16 cellular contexts compared by ENCODE assay signal in genomic region chr1:219790834-219791615, GRCh38.
DNase-seq lines count a peak whose midpoint lies in the region; FAIRE-seq and TF ChIP-seq lines count a peak whose summit lies in the region.
"Had no signal": no experiment of that assay in that cellular context is flagged by ENCODE, and none has a peak within 500 bp of the region (broad histone marks: within the 10 kb centered on the region; RNA-seq: fewer than 3 reads in every experiment).

No MANE protein-coding gene starts in this region.

- DNase-seq in AG10803 (ENCODE audit: low read depth) (peak; percentile 60), LoVo (ENCODE audit: low spot score) (peak; percentile 32), astrocyte of the spinal cord (ENCODE audit: low read depth, low spot score) (peak; percentile 82), kidney tubule cell (ENCODE audit: low spot score) (peak; percentile 33), NCI-H146 treated with DMSO at 0.1 percent for 48 hours (lab: John Stamatoyannopoulos, UW; ENCODE audit: unreplicated experiment) (no peak), GM12891 (ENCODE audit: insufficient read length, low spot score) (no peak), AG08396 (ENCODE audit: low spot score) (no peak), NK-92 (lab: John Stamatoyannopoulos, UW; ENCODE audit: unreplicated experiment) (no peak)
- DNase-seq: activated T-cell treated with anti-CD3 and anti-CD28 coated beads, Interleukin-2, amount 50 U/mL, for 4 hours; H7; NCI-H146; NCI-H446 treated with DMSO at 0.1 percent for 48 hours; stomach had no signal

- in situ Hi-C loops in astrocyte of the spinal cord (cut with HindIII; ENCODE audit: low sequenced_read_pairs) = no loop called here

- TF ChIP-seq CTCF in AG10803 (conservative IDR thresholded peaks at IDR 0.05; ENCODE audit: low read length) = no peak
- TF ChIP-seq CTCF in astrocyte of the spinal cord (IDR thresholded peaks at IDR 0.05; ENCODE audit: low read depth, low read length) = no peak

- no peak for TF ChIP-seq POLR2A in GM12891 (IDR thresholded peaks at IDR 0.05; ENCODE audit: low read depth, low read length)

- FAIRE-seq in GM12891 (lab: Jason Lieb, UNC) = no peak

- H3K4me3 ChIP-seq in AG10803 (ENCODE audit: low read length) (no peak overlapping the region), astrocyte of the spinal cord (ENCODE audit: low read depth, low read length) (no peak overlapping the region)
- H3K4me3 ChIP-seq: neural progenitor cell, SJSA1, stomach, vagina had no signal

TF ChIP-seq in GM12891, 5 proteins besides CTCF, POLR2A, EP300 and RAD21:
- no peak for TF ChIP-seq POLR2AphosphoS5 (IDR thresholded peaks at IDR 0.05; ENCODE audit: low read depth, low read length)
- no peak for TF ChIP-seq TAF1 (IDR thresholded peaks at IDR 0.05; ENCODE audit: low read depth, low read length)
- TF ChIP-seq POU2F2 (IDR thresholded peaks at IDR 0.05; ENCODE audit: low read depth, low read length) = no peak
- no peak for TF ChIP-seq PAX5 (IDR thresholded peaks at IDR 0.05; ENCODE audit: insufficient read depth, low read length, severe bottlenecking)
- no peak for TF ChIP-seq SPI1 (IDR thresholded peaks at IDR 0.05; ENCODE audit: low read depth, low read length)

Comparison
In these comparisons a context has a peak if more than half of its experiments do, and no peak if none do; other contexts are left out.
1. DNase-seq: peak in AG10803 (single experiment), LoVo (single experiment), astrocyte of the spinal cord (single experiment) and kidney tubule cell (single experiment); none in NCI-H146 treated with DMSO at 0.1 percent for 48 hours (single experiment), GM12891 (single experiment), AG08396 (single experiment) and NK-92 (single experiment).